In genomic region chr11:30753994-30754393, GRCh38 we compare ENCODE assay signal across 23 cellular contexts.
"Had no signal": no experiment of that assay in that cellular context is flagged by ENCODE, and none has a peak within 500 bp of the region (broad histone marks: within the 10 kb centered on the region; RNA-seq: fewer than 3 reads in every experiment).

No MANE protein-coding gene starts in this region.

- DNase-seq: dermis blood vessel endothelial cell; dorsolateral prefrontal cortex; effector CD4-positive, alpha-beta T cell; effector memory CD4-positive, alpha-beta T cell; esophagus squamous epithelium; foreskin fibroblast; foreskin melanocyte; gastrocnemius medialis; glutamatergic neuron; head of caudate nucleus; heart right ventricle; hippocampal formation; left cardiac atrium; left lung; left ventricle myocardium superior; lower lobe of right lung; mesenchymal stem cell; mucosa of descending colon; naive B cell; naive thymus-derived CD8-positive, alpha-beta T cell had no signal

- ATAC-seq: esophagus mucosa; gastrocnemius medialis; heart right ventricle; left cardiac atrium; left lung; left ventricle myocardium superior; lower lobe of right lung; mucosa of descending colon; naive thymus-derived CD8-positive, alpha-beta T cell had no signal

- H3K9me3 ChIP-seq: esophagus squamous epithelium, gastrocnemius medialis, heart right ventricle, left lung, lower lobe of right lung, mucosa of descending colon had no signal

- H3K4me3 ChIP-seq: coronary artery, dorsolateral prefrontal cortex, esophagus squamous epithelium, gastrocnemius medialis, heart right ventricle, left lung, lower lobe of right lung, mucosa of descending colon had no signal

- H3K27ac ChIP-seq: coronary artery, dorsolateral prefrontal cortex, epithelial cell of prostate, esophagus squamous epithelium, gastrocnemius medialis, heart right ventricle, left lung, lower lobe of right lung had no signal

- H3K36me3 ChIP-seq: esophagus squamous epithelium, gastrocnemius medialis, heart right ventricle, left lung, lower lobe of right lung had no signal

- H3K4me1 ChIP-seq: esophagus squamous epithelium, gastrocnemius medialis, left lung, lower lobe of right lung had no signal
